Comparison of ENCODE assay signal across 1 cellular context in genomic region chr17:35016369-35016768, GRCh38.
TF ChIP-seq lines count a peak whose summit lies in the region.

No MANE protein-coding gene starts in this region.

TF ChIP-seq in GM12878, 131 proteins besides CTCF, POLR2A, EP300 and RAD21:
- TF ChIP-seq, protein P1, sequence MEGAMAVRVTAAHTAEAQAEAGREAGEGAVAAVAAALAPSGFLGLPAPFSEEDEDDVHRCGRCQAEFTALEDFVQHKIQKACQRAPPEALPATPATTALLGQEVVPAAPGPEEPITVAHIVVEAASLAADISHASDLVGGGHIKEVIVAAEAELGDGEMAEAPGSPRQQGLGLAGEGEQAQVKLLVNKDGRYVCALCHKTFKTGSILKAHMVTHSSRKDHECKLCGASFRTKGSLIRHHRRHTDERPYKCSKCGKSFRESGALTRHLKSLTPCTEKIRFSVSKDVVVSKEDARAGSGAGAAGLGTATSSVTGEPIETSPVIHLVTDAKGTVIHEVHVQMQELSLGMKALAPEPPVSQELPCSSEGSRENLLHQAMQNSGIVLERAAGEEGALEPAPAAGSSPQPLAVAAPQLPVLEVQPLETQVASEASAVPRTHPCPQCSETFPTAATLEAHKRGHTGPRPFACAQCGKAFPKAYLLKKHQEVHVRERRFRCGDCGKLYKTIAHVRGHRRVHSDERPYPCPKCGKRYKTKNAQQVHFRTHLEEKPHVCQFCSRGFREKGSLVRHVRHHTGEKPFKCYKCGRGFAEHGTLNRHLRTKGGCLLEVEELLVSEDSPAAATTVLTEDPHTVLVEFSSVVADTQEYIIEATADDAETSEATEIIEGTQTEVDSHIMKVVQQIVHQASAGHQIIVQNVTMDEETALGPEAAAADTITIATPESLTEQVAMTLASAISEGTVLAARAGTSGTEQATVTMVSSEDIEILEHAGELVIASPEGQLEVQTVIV (IDR thresholded peaks at IDR 0.05; ENCODE audit: borderline replicate concordance, partially characterized antibody) = no peak
- TF ChIP-seq EZH2 (IDR thresholded peaks at IDR 0.05; ENCODE audit: borderline replicate concordance, control insufficient read depth, low read depth, low read length) (no peak), IRF4 (IDR thresholded peaks at IDR 0.05; ENCODE audit: low read depth, low read length) (no peak), JUNB (IDR thresholded peaks at IDR 0.05) (no peak), RELA (IDR thresholded peaks at IDR 0.05; ENCODE audit: borderline replicate concordance, partially characterized antibody) (no peak), ZNF622 (IDR thresholded peaks at IDR 0.05) (no peak), USF2 (IDR thresholded peaks at IDR 0.05; ENCODE audit: borderline replicate concordance, low read depth, low read length) (no peak), TCF3 (IDR thresholded peaks at IDR 0.05; ENCODE audit: borderline replicate concordance, insufficient read depth, low read depth, low read length) (no peak), ZBTB4 (CRISPR knock-in tag; IDR thresholded peaks at IDR 0.05) (no peak), TAF1 (IDR thresholded peaks at IDR 0.05; ENCODE audit: borderline replicate concordance, low read depth, low read length) (no peak), HDGF (IDR thresholded peaks at IDR 0.05) (no peak), SMAD5 (IDR thresholded peaks at IDR 0.05; ENCODE audit: low read depth) (no peak), TBL1XR1 (IDR thresholded peaks at IDR 0.05; ENCODE audit: low read depth, low read length) (no peak)
